ENCODE assay signal across 1 cellular context in the genomic region with DNA sequence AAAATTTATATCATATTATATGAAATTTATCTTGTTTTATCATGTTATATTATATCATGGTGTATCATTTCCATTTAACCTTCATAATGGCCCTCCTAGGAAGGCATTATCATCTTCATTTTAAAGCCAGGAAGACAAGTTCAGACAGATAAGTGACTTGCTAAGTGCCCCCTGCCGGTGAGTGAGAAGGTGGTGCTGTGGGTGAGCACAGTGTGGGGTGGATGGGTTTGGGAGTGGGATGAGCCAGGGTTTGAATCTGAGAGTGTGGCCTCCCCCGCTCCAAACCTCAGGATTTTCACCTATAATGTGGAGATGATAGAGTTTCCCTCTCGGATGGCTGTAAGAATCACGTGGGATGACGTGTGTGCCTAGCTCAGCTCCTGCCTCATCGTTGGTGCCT.
TF ChIP-seq lines count a peak whose summit lies in the region.

No MANE protein-coding gene starts in this region.

TF ChIP-seq in GM23338, 12 proteins besides CTCF, POLR2A, EP300 and RAD21 (continued from another document):
- TF ChIP-seq, protein P1, sequence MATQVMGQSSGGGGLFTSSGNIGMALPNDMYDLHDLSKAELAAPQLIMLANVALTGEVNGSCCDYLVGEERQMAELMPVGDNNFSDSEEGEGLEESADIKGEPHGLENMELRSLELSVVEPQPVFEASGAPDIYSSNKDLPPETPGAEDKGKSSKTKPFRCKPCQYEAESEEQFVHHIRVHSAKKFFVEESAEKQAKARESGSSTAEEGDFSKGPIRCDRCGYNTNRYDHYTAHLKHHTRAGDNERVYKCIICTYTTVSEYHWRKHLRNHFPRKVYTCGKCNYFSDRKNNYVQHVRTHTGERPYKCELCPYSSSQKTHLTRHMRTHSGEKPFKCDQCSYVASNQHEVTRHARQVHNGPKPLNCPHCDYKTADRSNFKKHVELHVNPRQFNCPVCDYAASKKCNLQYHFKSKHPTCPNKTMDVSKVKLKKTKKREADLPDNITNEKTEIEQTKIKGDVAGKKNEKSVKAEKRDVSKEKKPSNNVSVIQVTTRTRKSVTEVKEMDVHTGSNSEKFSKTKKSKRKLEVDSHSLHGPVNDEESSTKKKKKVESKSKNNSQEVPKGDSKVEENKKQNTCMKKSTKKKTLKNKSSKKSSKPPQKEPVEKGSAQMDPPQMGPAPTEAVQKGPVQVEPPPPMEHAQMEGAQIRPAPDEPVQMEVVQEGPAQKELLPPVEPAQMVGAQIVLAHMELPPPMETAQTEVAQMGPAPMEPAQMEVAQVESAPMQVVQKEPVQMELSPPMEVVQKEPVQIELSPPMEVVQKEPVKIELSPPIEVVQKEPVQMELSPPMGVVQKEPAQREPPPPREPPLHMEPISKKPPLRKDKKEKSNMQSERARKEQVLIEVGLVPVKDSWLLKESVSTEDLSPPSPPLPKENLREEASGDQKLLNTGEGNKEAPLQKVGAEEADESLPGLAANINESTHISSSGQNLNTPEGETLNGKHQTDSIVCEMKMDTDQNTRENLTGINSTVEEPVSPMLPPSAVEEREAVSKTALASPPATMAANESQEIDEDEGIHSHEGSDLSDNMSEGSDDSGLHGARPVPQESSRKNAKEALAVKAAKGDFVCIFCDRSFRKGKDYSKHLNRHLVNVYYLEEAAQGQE (IDR thresholded peaks at IDR 0.05; ENCODE audit: unreplicated experiment): no peak
- TF ChIP-seq NANOG (IDR thresholded peaks at IDR 0.05; ENCODE audit: borderline replicate concordance): no peak
- TF ChIP-seq, protein P2, sequence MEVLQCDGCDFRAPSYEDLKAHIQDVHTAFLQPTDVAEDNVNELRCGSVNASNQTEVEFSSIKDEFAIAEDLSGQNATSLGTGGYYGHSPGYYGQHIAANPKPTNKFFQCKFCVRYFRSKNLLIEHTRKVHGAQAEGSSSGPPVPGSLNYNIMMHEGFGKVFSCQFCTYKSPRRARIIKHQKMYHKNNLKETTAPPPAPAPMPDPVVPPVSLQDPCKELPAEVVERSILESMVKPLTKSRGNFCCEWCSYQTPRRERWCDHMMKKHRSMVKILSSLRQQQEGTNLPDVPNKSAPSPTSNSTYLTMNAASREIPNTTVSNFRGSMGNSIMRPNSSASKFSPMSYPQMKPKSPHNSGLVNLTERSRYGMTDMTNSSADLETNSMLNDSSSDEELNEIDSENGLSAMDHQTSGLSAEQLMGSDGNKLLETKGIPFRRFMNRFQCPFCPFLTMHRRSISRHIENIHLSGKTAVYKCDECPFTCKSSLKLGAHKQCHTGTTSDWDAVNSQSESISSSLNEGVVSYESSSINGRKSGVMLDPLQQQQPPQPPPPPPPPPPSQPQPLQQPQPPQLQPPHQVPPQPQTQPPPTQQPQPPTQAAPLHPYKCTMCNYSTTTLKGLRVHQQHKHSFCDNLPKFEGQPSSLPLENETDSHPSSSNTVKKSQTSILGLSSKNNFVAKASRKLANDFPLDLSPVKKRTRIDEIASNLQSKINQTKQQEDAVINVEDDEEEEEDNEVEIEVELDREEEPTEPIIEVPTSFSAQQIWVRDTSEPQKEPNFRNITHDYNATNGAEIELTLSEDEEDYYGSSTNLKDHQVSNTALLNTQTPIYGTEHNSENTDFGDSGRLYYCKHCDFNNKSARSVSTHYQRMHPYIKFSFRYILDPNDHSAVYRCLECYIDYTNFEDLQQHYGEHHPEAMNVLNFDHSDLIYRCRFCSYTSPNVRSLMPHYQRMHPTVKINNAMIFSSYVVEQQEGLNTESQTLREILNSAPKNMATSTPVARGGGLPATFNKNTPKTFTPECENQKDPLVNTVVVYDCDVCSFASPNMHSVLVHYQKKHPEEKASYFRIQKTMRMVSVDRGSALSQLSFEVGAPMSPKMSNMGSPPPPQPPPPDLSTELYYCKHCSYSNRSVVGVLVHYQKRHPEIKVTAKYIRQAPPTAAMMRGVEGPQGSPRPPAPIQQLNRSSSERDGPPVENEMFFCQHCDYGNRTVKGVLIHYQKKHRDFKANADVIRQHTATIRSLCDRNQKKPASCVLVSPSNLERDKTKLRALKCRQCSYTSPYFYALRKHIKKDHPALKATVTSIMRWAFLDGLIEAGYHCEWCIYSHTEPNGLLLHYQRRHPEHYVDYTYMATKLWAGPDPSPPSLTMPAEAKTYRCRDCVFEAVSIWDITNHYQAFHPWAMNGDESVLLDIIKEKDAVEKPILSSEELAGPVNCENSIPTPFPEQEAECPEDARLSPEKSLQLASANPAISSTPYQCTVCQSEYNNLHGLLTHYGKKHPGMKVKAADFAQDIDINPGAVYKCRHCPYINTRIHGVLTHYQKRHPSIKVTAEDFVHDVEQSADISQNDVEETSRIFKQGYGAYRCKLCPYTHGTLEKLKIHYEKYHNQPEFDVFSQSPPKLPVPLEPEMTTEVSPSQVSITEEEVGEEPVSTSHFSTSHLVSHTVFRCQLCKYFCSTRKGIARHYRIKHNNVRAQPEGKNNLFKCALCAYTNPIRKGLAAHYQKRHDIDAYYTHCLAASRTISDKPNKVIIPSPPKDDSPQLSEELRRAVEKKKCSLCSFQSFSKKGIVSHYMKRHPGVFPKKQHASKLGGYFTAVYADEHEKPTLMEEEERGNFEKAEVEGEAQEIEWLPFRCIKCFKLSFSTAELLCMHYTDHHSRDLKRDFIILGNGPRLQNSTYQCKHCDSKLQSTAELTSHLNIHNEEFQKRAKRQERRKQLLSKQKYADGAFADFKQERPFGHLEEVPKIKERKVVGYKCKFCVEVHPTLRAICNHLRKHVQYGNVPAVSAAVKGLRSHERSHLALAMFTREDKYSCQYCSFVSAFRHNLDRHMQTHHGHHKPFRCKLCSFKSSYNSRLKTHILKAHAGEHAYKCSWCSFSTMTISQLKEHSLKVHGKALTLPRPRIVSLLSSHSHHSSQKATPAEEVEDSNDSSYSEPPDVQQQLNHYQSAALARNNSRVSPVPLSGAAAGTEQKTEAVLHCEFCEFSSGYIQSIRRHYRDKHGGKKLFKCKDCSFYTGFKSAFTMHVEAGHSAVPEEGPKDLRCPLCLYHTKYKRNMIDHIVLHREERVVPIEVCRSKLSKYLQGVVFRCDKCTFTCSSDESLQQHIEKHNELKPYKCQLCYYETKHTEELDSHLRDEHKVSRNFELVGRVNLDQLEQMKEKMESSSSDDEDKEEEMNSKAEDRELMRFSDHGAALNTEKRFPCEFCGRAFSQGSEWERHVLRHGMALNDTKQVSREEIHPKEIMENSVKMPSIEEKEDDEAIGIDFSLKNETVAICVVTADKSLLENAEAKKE (CRISPR knock-in tag; IDR thresholded peaks at IDR 0.05): no peak
